In genomic region chr16:29702307-29702706, GRCh38 we compare ENCODE assay signal across 12 cellular contexts. TPM values are rescaled to one million over a fixed set of nuclear protein-coding genes. Genes with fewer than 3 reads are reported as not detected.
DNase-seq lines count a peak whose midpoint lies in the region; ATAC-seq, FAIRE-seq and TF ChIP-seq lines count a peak whose summit lies in the region.
"Had no signal": no experiment of that assay in that cellular context is flagged by ENCODE, and none has a peak within 500 bp of the region (broad histone marks: within the 10 kb centered on the region; RNA-seq: fewer than 3 reads in every experiment).

No MANE protein-coding gene starts in this region.

- no peaks in the 10 kb centered on the region for H3K36me3 Mint-ChIP-seq in activated CD8-positive, alpha-beta memory T cell treated with anti-CD3 and anti-CD28 coated beads, Interleukin-2, amount 10 ng/mL, durations not matched to agents 7 days and 5 days
- H3K36me3 Mint-ChIP-seq in WTC11: peaks cover 14% of the 10 kb centered on the region

- FAIRE-seq in H54 (lab: Jason Lieb, UNC): no peak
- FAIRE-seq: TTC549 had no signal

- H3K9me3 ChIP-seq in spleen: peaks cover 0 to 10% (median 0%) of the 10 kb centered on the region in 8 donors

- H3K4me1 ChIP-seq in spleen: peaks cover 9 to 37% (median 31%) of the 10 kb centered on the region in 6 donors

- peaks cover 2% of the 10 kb centered on the region for H3K27me3 Mint-ChIP-seq in activated CD8-positive, alpha-beta memory T cell treated with anti-CD3 and anti-CD28 coated beads, Interleukin-2, amount 10 ng/mL, durations not matched to agents 7 days and 5 days
- no peaks in the 10 kb centered on the region for H3K27me3 Mint-ChIP-seq in WTC11 (ENCODE audit: low read depth)

- H3K27ac Mint-ChIP-seq in activated CD8-positive, alpha-beta memory T cell treated with anti-CD3 and anti-CD28 coated beads, Interleukin-2, amount 10 ng/mL, durations not matched to agents 7 days and 5 days: peak overlapping the region; percentile 93
- peak overlapping the region; percentile 78 for H3K27ac Mint-ChIP-seq in WTC11
- H3K27ac Mint-ChIP-seq: dendritic cell treated with granulocyte-macrophage colony-stimulating factor and Interleukin-4, amounts not matched to agents 40 ng/mL and 50 ng/mL, for 4 days had no signal

- peak overlapping the region in 1 of 8 donors; percentile 40 for H3K4me3 ChIP-seq in spleen

- POLR2A ChIA-PET in WTC11 (lab: Charles Lee): no interaction called here

- TF ChIP-seq CTCF in WTC11 (IDR thresholded peaks at IDR 0.05) (no peak), spleen (IDR thresholded peaks at IDR 0.05 in 8 of 11, conservative IDR thresholded peaks at IDR 0.05 in 3 of 11) (no peak)

- no peaks in the 10 kb centered on the region for H3K27me3 ChIP-seq in spleen (replicated peaks in 1 of 7)

- H3K36me3 ChIP-seq in spleen: no peaks in the 10 kb centered on the region

- CTCF ChIA-PET in activated CD8-positive, alpha-beta memory T cell treated with anti-CD3 and anti-CD28 coated beads, Interleukin-2, amount 10 ng/mL, durations not matched to agents 7 days and 5 days (lab: Charles Lee): interaction anchor here (0.7 to 9.6 kb wide), 23 partner anchors 11 to 330 kb away, joined by 3 to 109 read pairs (median 12); partner anchors contain the start of genes C16orf54, KCTD13, KIF22 and MAZ
- CTCF ChIA-PET in WTC11 (lab: Charles Lee): interaction anchor here (0.6 to 5.3 kb wide), 6 partner anchors 13 to 329 kb away, joined by 3 to 73 read pairs (median 4); partner anchors contain the start of genes KIF22 and TLCD3B

- peak overlapping the region; percentile 61 to 88 (median 74) for H3K27ac ChIP-seq in spleen

- peak overlapping the region; percentile 64 for H3K4me3 Mint-ChIP-seq in activated CD8-positive, alpha-beta memory T cell treated with anti-CD3 and anti-CD28 coated beads, Interleukin-2, amount 10 ng/mL, durations not matched to agents 7 days and 5 days
- no peak overlapping the region for H3K4me3 Mint-ChIP-seq in WTC11
- H3K4me3 Mint-ChIP-seq: dendritic cell treated with granulocyte-macrophage colony-stimulating factor and Interleukin-4, amounts not matched to agents 40 ng/mL and 50 ng/mL, for 4 days had no signal

- DNase-seq in activated CD8-positive, alpha-beta memory T cell treated with anti-CD3 and anti-CD28 coated beads, Interleukin-2, amount 10 ng/mL, durations not matched to agents 7 days and 5 days: peak; percentile 46
- no peak for DNase-seq in activated CD8-positive, alpha-beta memory T cell treated with anti-CD3 and anti-CD28 coated beads, Interleukin-2, amount 50 U/mL, for 4 hours
- no peak for DNase-seq in WTC11 (ENCODE audit: low spot score)
- peak; percentile 1 for DNase-seq in spleen
- no peak for DNase-seq in H54 (ENCODE audit: insufficient read length, low spot score)
- no peak for DNase-seq in HPDE6-E6E7 (ENCODE audit: extremely low spot score)

- H3K4me1 Mint-ChIP-seq in activated CD8-positive, alpha-beta memory T cell treated with anti-CD3 and anti-CD28 coated beads, Interleukin-2, amount 10 ng/mL, durations not matched to agents 7 days and 5 days: peaks cover 31% of the 10 kb centered on the region
- peaks cover 38% of the 10 kb centered on the region for H3K4me1 Mint-ChIP-seq in WTC11

- TF ChIP-seq POLR2A in spleen (IDR thresholded peaks at IDR 0.05) (no peak), H54 (IDR thresholded peaks at IDR 0.05; ENCODE audit: low read depth, low read length) (no peak)

- H3K9me3 Mint-ChIP-seq in activated CD8-positive, alpha-beta memory T cell treated with anti-CD3 and anti-CD28 coated beads, Interleukin-2, amount 10 ng/mL, durations not matched to agents 7 days and 5 days (ENCODE audit: low read depth): no peaks in the 10 kb centered on the region
- H3K9me3 Mint-ChIP-seq in WTC11: peaks cover 12% of the 10 kb centered on the region

- 16 to 30% (median 25%) methylated on average over 11 of the region's 11 CpGs for WGBS in spleen, 5 donors

- peak; percentile 54 for ATAC-seq in activated CD8-positive, alpha-beta memory T cell treated with anti-CD3 and anti-CD28 coated beads, Interleukin-2, amount 10 ng/mL, durations not matched to agents 7 days and 5 days
- peak; percentile 12 for ATAC-seq in HG02798 (IDR thresholded peaks at IDR 0.05; ENCODE audit: poor library complexity, unreplicated experiment)
- no peak for ATAC-seq in WTC11
- ATAC-seq in GM18858 (IDR thresholded peaks at IDR 0.05; ENCODE audit: unreplicated experiment): no peak

- intact Hi-C loops in spleen (cut with DNase I; ENCODE audit: low total_unique reads): loop anchor here (5.0 kb wide), 1 partner anchor 320 kb away; the partner anchor contains the start of gene C16orf92

TF ChIP-seq in WTC11, 78 proteins besides CTCF, POLR2A, EP300 and RAD21 (continues in another document):
- TF ChIP-seq FOXJ3 (CRISPR knock-in tag; IDR thresholded peaks at IDR 0.05; ENCODE audit: borderline replicate concordance) (no peak), GRHL2 (CRISPR knock-in tag; IDR thresholded peaks at IDR 0.05; ENCODE audit: insufficient replicate concordance, severe bottlenecking) (no peak), NR1H2 (CRISPR knock-in tag; IDR thresholded peaks at IDR 0.05) (no peak), MAX (CRISPR knock-in tag; IDR thresholded peaks at IDR 0.05) (no peak), ATF2 (CRISPR knock-in tag; IDR thresholded peaks at IDR 0.05; ENCODE audit: borderline replicate concordance, low read depth) (no peak), ZMAT4 (CRISPR knock-in tag; IDR thresholded peaks at IDR 0.05) (no peak), ZNF138 (CRISPR knock-in tag; conservative IDR thresholded peaks at IDR 0.05) (no peak), MXD4 (CRISPR knock-in tag; IDR thresholded peaks at IDR 0.05; ENCODE audit: borderline replicate concordance) (no peak), CREM (CRISPR knock-in tag; IDR thresholded peaks at IDR 0.05) (no peak), NR2C2 (CRISPR knock-in tag; IDR thresholded peaks at IDR 0.05) (no peak)

RNA-seq across cellular contexts. Expression of gene QPRT, which starts 23.3 kb away (rescaled TPM):
- total RNA-seq in activated CD8-positive, alpha-beta memory T cell treated with anti-CD3 and anti-CD28 coated beads, Interleukin-2, amount 10 ng/mL, durations not matched to agents 7 days and 5 days: 10 to 100 TPM; 13.3 to 15.7 TPM
- total RNA-seq in WTC11 (2021) (138 to 187 TPM (median 182 TPM) in 3 replicates), spleen (10 to 100 TPM in 6 of 7 donors, 1 to 10 TPM in 1; 8.8 to 37.2 (median 21.7) TPM)
- polyA plus RNA-seq in spleen: 1 to 10 TPM; 3.3 to 8.0 (median 7.5) TPM
- total RNA-seq: MCF 10A had no signal

RNA-seq across cellular contexts. Expression of gene SPN, which starts 39.3 kb away (rescaled TPM):
- 100 to 1,000 TPM; 329 to 351 TPM for total RNA-seq in activated CD8-positive, alpha-beta memory T cell treated with anti-CD3 and anti-CD28 coated beads, Interleukin-2, amount 10 ng/mL, durations not matched to agents 7 days and 5 days
- total RNA-seq in WTC11 (2021): 2.3 to 2.4 TPM (median 2.3 TPM) in 3 replicates
- total RNA-seq in spleen: 10 to 100 TPM; 21.6 to 46.4 (median 28.7) TPM
- 1 to 10 TPM; 3.9 to 9.1 (median 7.3) TPM for polyA plus RNA-seq in spleen
- total RNA-seq: MCF 10A had no signal

RNA-seq across cellular contexts. Expression of gene C16orf54, which starts 43.5 kb away (rescaled TPM):
- total RNA-seq in activated CD8-positive, alpha-beta memory T cell treated with anti-CD3 and anti-CD28 coated beads, Interleukin-2, amount 10 ng/mL, durations not matched to agents 7 days and 5 days: 10 to 100 TPM; 39.7 to 51.2 TPM
- 0.09 to 0.14 TPM (median 0.11 TPM) in 3 replicates for total RNA-seq in WTC11 (2021)
- total RNA-seq in spleen: 10 to 100 TPM; 34.5 to 46.0 (median 40.5) TPM
- polyA plus RNA-seq in spleen: 10 to 100 TPM; 15.6 to 21.0 (median 16.6) TPM
- total RNA-seq: MCF 10A had no signal
- polyA plus RNA-seq: AG04450 had no signal

Comparison
In these comparisons a context has a peak if more than half of its experiments do, and no peak if none do; other contexts are left out.
1. DNase-seq: peak in activated CD8-positive, alpha-beta memory T cell treated with anti-CD3 and anti-CD28 coated beads, Interleukin-2, amount 10 ng/mL, durations not matched to agents 7 days and 5 days (single experiment) and spleen (single experiment); none in activated CD8-positive, alpha-beta memory T cell treated with anti-CD3 and anti-CD28 coated beads, Interleukin-2, amount 50 U/mL, for 4 hours (single experiment), WTC11 (single experiment), H54 (single experiment) and HPDE6-E6E7 (single experiment).
2. ATAC-seq: peak in activated CD8-positive, alpha-beta memory T cell treated with anti-CD3 and anti-CD28 coated beads, Interleukin-2, amount 10 ng/mL, durations not matched to agents 7 days and 5 days (single experiment) and HG02798 (single experiment); none in WTC11 (single experiment) and GM18858 (single experiment).
3. RNA of gene SPN, which starts 39.3 kb away (total RNA-seq): 329 to 351 TPM in activated CD8-positive, alpha-beta memory T cell treated with anti-CD3 and anti-CD28 coated beads, Interleukin-2, amount 10 ng/mL, durations not matched to agents 7 days and 5 days; 21.6 to 46.4 TPM in spleen and 2.3 to 2.4 TPM in WTC11; every median in the first group is over 4 times any median in the second.
4. RNA of gene C16orf54, which starts 43.5 kb away (total RNA-seq): 39.7 to 51.2 TPM in activated CD8-positive, alpha-beta memory T cell treated with anti-CD3 and anti-CD28 coated beads, Interleukin-2, amount 10 ng/mL, durations not matched to agents 7 days and 5 days and 34.5 to 46.0 TPM in spleen; 0.09 to 0.14 TPM in WTC11; every median in the first group is over 10 times any median in the second.